Comparison of ENCODE assay signal across 1 cellular context in the genomic region with DNA sequence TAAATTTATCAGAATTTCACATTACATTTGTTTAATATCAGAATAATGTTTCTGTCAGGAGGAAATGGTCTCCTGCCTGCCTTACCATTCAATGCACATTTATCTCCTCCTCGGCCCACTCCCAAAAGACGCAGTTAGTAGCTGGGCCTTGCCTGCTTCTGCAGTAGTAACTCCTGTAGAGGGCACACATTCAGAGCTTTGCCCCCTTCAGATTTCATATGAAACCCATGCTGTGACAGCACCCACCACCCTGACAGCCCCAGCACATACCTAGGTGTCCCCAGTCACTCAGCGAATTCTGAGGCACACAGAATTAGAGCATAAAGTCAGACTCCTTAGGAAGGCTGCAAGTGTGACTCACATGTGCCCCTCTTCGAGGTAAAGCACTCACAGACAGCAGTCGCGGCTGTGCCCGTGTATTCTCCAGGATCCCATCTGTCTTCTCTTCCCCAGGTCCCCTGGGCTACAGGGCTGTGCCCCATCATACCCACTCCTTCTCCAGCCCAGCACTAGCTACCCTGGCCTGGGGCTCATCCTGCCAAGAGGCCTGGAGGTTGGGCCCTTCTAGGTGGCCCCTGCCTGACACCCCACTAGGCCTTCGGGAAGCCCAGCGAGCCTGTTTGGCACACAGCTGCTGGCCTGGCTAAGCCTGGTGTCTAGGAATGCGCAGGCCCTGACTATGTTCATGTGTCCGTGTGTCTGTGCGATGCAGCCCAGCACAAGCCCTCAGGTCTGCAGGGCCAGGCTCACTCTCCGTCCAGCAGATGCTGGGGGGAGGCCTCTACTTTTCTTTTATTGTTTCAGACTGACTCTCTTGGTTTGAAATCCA.
TF ChIP-seq lines count a peak whose summit lies in the region.

No MANE protein-coding gene starts in this region.

TF ChIP-seq in GM12891, 5 proteins besides CTCF, POLR2A, EP300 and RAD21 (continued from another document):
- no peak for TF ChIP-seq POU2F2 (IDR thresholded peaks at IDR 0.05; ENCODE audit: low read depth, low read length)
